In genomic region chr22:17117400-17117799, GRCh38 we compare ENCODE assay signal across 17 cellular contexts. TPM values are rescaled to one million over a fixed set of nuclear protein-coding genes. Genes with fewer than 3 reads are reported as not detected.
DNase-seq lines count a peak whose midpoint lies in the region; ATAC-seq and TF ChIP-seq lines count a peak whose summit lies in the region.
"Had no signal": no experiment of that assay in that cellular context is flagged by ENCODE, and none has a peak within 500 bp of the region (broad histone marks: within the 10 kb centered on the region; RNA-seq: fewer than 3 reads in every experiment).

No MANE protein-coding gene starts in this region.

- H3K4me3 ChIP-seq in CD8-positive, alpha-beta T cell (ENCODE audit: low read depth, low read length), result peak overlapping the region; percentile 0
- H3K4me3 ChIP-seq in psoas muscle, result no peak overlapping the region
- H3K4me3 ChIP-seq: mucosa of descending colon, right atrium auricular region had no signal

- POLR2A ChIA-PET in CD8-positive, alpha-beta T cell (lab: Charles Lee), result interaction anchor here (0.9 to 2.5 kb wide), 4 partner anchors 10 to 30 kb away, joined by 3 to 16 read pairs (median 6); no protein-coding TSS in a partner anchor
- POLR2A ChIA-PET in activated CD8-positive, alpha-beta T cell treated with anti-CD3 and anti-CD28 coated beads for 36 hours (lab: Charles Lee), result interaction anchor here (1.0 to 1.6 kb wide), 2 partner anchors 15 to 18 kb away, joined by 3 read pairs; no protein-coding TSS in a partner anchor

- peaks cover 68% of the 10 kb centered on the region for H3K4me1 ChIP-seq in CD8-positive, alpha-beta T cell (ENCODE audit: insufficient read depth, low read length)
- peaks cover 5% of the 10 kb centered on the region for H3K4me1 ChIP-seq in psoas muscle

- H3K9me3 Mint-ChIP-seq in CD8-positive, alpha-beta T cell, result no peaks in the 10 kb centered on the region
- no peaks in the 10 kb centered on the region for H3K9me3 Mint-ChIP-seq in activated CD8-positive, alpha-beta T cell treated with anti-CD3 and anti-CD28 coated beads for 36 hours

- H3K27ac Mint-ChIP-seq in CD8-positive, alpha-beta T cell, result peak overlapping the region; percentile 61
- H3K27ac Mint-ChIP-seq in activated CD8-positive, alpha-beta T cell treated with anti-CD3 and anti-CD28 coated beads for 36 hours, result peak overlapping the region; percentile 35

- CTCF ChIA-PET in CD8-positive, alpha-beta T cell (lab: Charles Lee), result interaction anchor here (4.1 kb wide), 1 partner anchor 55 kb away, joined by 16 read pairs; no protein-coding TSS in a partner anchor
- CTCF ChIA-PET in activated CD8-positive, alpha-beta T cell treated with anti-CD3 and anti-CD28 coated beads for 36 hours (lab: Charles Lee), result interaction anchor here (1.3 to 4.2 kb wide), 3 partner anchors 10 to 55 kb away, joined by 4 to 18 read pairs (median 4); no protein-coding TSS in a partner anchor

- peaks cover 67% of the 10 kb centered on the region for H3K4me1 Mint-ChIP-seq in CD8-positive, alpha-beta T cell (ENCODE audit: low read depth)
- peaks cover 53% of the 10 kb centered on the region for H3K4me1 Mint-ChIP-seq in activated CD8-positive, alpha-beta T cell treated with anti-CD3 and anti-CD28 coated beads for 36 hours (ENCODE audit: low read depth)

- TF ChIP-seq CTCF in 22Rv1 (IDR thresholded peaks at IDR 0.05) (no peak), psoas muscle (IDR thresholded peaks at IDR 0.05) (no peak), GM13977 (IDR thresholded peaks at IDR 0.05; ENCODE audit: extremely low read depth, insufficient read depth, missing control alignments) (no peak)
- TF ChIP-seq CTCF in CD8-positive, alpha-beta T cell (IDR thresholded peaks at IDR 0.05), result no peak
- TF ChIP-seq CTCF in activated CD8-positive, alpha-beta T cell treated with anti-CD3 and anti-CD28 coated beads for 36 hours (IDR thresholded peaks at IDR 0.05), result no peak

- peaks cover 5% of the 10 kb centered on the region for H3K27me3 Mint-ChIP-seq in CD8-positive, alpha-beta T cell (ENCODE audit: low read depth)
- peaks cover 9% of the 10 kb centered on the region for H3K27me3 Mint-ChIP-seq in activated CD8-positive, alpha-beta T cell treated with anti-CD3 and anti-CD28 coated beads for 36 hours

- H3K27ac ChIP-seq in 22Rv1 (peak overlapping the region; percentile 41; the same call in 1 of the 2 replicates), layer of hippocampus (ENCODE audit: low read depth, low read length) (peak overlapping the region; percentile 68), psoas muscle (no peak overlapping the region)
- no peak overlapping the region for H3K27ac ChIP-seq in CD8-positive, alpha-beta T cell (ENCODE audit: low read depth, low read length)
- H3K27ac ChIP-seq: right atrium auricular region had no signal

- in situ Hi-C loops in GM13977 (cut with MboI; ENCODE audit: low pct_unique_long_range_greater_than_20kb, low sequenced_read_pairs, unreplicated experiment), result no loop called here

- H3K9me3 ChIP-seq in CD8-positive, alpha-beta T cell (ENCODE audit: low read length), result no peaks in the 10 kb centered on the region
- H3K9me3 ChIP-seq in psoas muscle, result no peaks in the 10 kb centered on the region
- H3K9me3 ChIP-seq: mucosa of descending colon, right atrium auricular region had no signal

- intact Hi-C loops in CD8-positive, alpha-beta T cell (cut with DNase I, micrococcal nuclease), result loop anchor here in 1 of 2 experiments (2.0 kb wide), 2 partner anchors 23 to 31 kb away; no protein-coding TSS in a partner anchor
- intact Hi-C loops in activated CD8-positive, alpha-beta T cell treated with anti-CD3 and anti-CD28 coated beads for 36 hours (cut with micrococcal nuclease), result no loop called here
- intact Hi-C loops in psoas muscle (cut with DNase I), result loop anchor here (5.0 kb wide), 3 partner anchors 40 to 80 kb away; partner anchors contain the start of gene HDHD5 (in 1 of the 2)

- WGBS in psoas muscle, 3 donors, result 47 to 74% (median 69%) methylated on average over 3 of the region's 3 CpGs

- H3K36me3 ChIP-seq in CD8-positive, alpha-beta T cell (ENCODE audit: insufficient read depth, low read length), result no peaks in the 10 kb centered on the region
- H3K36me3 ChIP-seq in psoas muscle (ENCODE audit: insufficient read depth in 1 of 2, low read depth in 1 of 2), result no peaks in the 10 kb centered on the region
- H3K36me3 ChIP-seq: right atrium auricular region had no signal

- peak overlapping the region; percentile 56 for H3K4me3 Mint-ChIP-seq in CD8-positive, alpha-beta T cell
- H3K4me3 Mint-ChIP-seq in activated CD8-positive, alpha-beta T cell treated with anti-CD3 and anti-CD28 coated beads for 36 hours, result no peak overlapping the region

- peaks cover 3% of the 10 kb centered on the region for H3K36me3 Mint-ChIP-seq in CD8-positive, alpha-beta T cell
- H3K36me3 Mint-ChIP-seq in activated CD8-positive, alpha-beta T cell treated with anti-CD3 and anti-CD28 coated beads for 36 hours (ENCODE audit: low read depth), result no peaks in the 10 kb centered on the region

- DNase-seq in CD8-positive, alpha-beta T cell, result no peak
- no peak for DNase-seq in activated CD8-positive, alpha-beta T cell treated with anti-CD3 and anti-CD28 coated beads for 36 hours
- no peak for DNase-seq in psoas muscle
- DNase-seq in NCI-H2227 treated with DMSO at 0.1 percent for 48 hours (lab: John Stamatoyannopoulos, UW), result no peak
- DNase-seq in GM13977 (ENCODE audit: low spot score), result no peak
- DNase-seq: activated CD4-positive, alpha-beta T cell treated with anti-CD3 and anti-CD28 coated beads, Interleukin-2, amount 50 U/mL, for 4 hours; amniotic stem cell; foreskin melanocyte; HCEC 1CT; mucosa of descending colon; NCI-H2171; stimulated activated CD4-positive, alpha-beta T cell treated with anti-CD3 and anti-CD28 coated beads, Interleukin-4, amount 100 ng/mL, for 24 hours; stimulated activated naive CD4-positive, alpha-beta T cell treated with Interleukin-2 at 50 U/mL for 16 hours had no signal

- peaks cover 11% of the 10 kb centered on the region for H3K27me3 ChIP-seq in CD8-positive, alpha-beta T cell (ENCODE audit: insufficient read depth, low read length)
- H3K27me3 ChIP-seq in layer of hippocampus (ENCODE audit: control insufficient read depth, insufficient read depth, low read length), result no peaks in the 10 kb centered on the region
- peaks cover 0 to 8% (median 0%) of the 10 kb centered on the region in 3 donors for H3K27me3 ChIP-seq in psoas muscle (ENCODE audit: insufficient read depth in 3 of 3, low read length in 2 of 3)
- H3K27me3 ChIP-seq: right atrium auricular region had no signal

- ATAC-seq in CD8-positive, alpha-beta T cell, result no peak
- ATAC-seq in activated CD8-positive, alpha-beta T cell treated with anti-CD3 and anti-CD28 coated beads for 36 hours, result no peak
- ATAC-seq in psoas muscle (no peak), HG03280 (IDR thresholded peaks at IDR 0.05; ENCODE audit: unreplicated experiment) (no peak)
- ATAC-seq: mucosa of descending colon had no signal

RNA-seq across cellular contexts. Expression of gene TMEM121B, which starts 3.8 kb away (rescaled TPM):
- total RNA-seq in CD8-positive, alpha-beta T cell, result under 1 TPM in 1 of 2 experiments, not detected in 1; 0.11 TPM
- total RNA-seq in activated CD8-positive, alpha-beta T cell treated with anti-CD3 and anti-CD28 coated beads for 36 hours, result under 1 TPM; 0.13 to 0.14 TPM
- total RNA-seq in psoas muscle, result under 1 TPM; 0.28 to 0.80 (median 0.64) TPM
- under 1 TPM; 0.03 to 0.14 (median 0.09) TPM for polyA plus RNA-seq in psoas muscle

RNA-seq across cellular contexts. Expression of gene IL17RA, which starts 32.6 kb away (rescaled TPM):
- 10 to 100 TPM; 20.4 to 24.7 TPM for total RNA-seq in CD8-positive, alpha-beta T cell
- total RNA-seq in activated CD8-positive, alpha-beta T cell treated with anti-CD3 and anti-CD28 coated beads for 36 hours, result 10 to 100 TPM; 14.0 to 14.2 TPM
- total RNA-seq in psoas muscle, result 1 to 10 TPM; 2.9 to 3.7 (median 3.3) TPM
- polyA plus RNA-seq in psoas muscle, result 1 to 10 TPM in 1 of 3 donors, under 1 TPM in 2; 0.93 to 1.8 (median 0.97) TPM

RNA-seq across cellular contexts. Expression of gene HDHD5, which starts 41.7 kb away (rescaled TPM):
- total RNA-seq in CD8-positive, alpha-beta T cell, result 10 to 100 TPM in 1 of 2 experiments, 1 to 10 TPM in 1; 9.2 to 11.0 TPM
- 10 to 100 TPM; 68.1 to 71.4 TPM for total RNA-seq in activated CD8-positive, alpha-beta T cell treated with anti-CD3 and anti-CD28 coated beads for 36 hours
- 10 to 100 TPM; 24.6 to 46.7 (median 28.9) TPM for total RNA-seq in psoas muscle
- 10 to 100 TPM; 33.9 to 68.3 (median 37.4) TPM for polyA plus RNA-seq in psoas muscle

Comparison
In these comparisons a context has a peak if more than half of its experiments do, and no peak if none do; other contexts are left out.
1. H3K27ac ChIP-seq: peak in 22Rv1 (single experiment) and layer of hippocampus (single experiment); none in CD8-positive, alpha-beta T cell (single experiment) and psoas muscle (single experiment).